In genomic region chr11:131186629-131187075, GRCh38 we compare ENCODE assay signal across 8 cellular contexts.
DNase-seq lines count a peak whose midpoint lies in the region; ATAC-seq and TF ChIP-seq lines count a peak whose summit lies in the region.

No MANE protein-coding gene starts in this region.

- no peak for TF ChIP-seq EP300 in gastroesophageal sphincter (IDR thresholded peaks at IDR 0.05)

- H3K4me2 ChIP-seq in BLaER1 treated with 17β-estradiol and CSF1 and Interleukin-3, amounts not matched to agents 10 nM and 100 nM: peak overlapping the region in 6 of 11 experiments; percentile 9 to 76 (median 54); a peak in 9 of 22 replicates

- no peak overlapping the region for H3K4me3 ChIP-seq in BLaER1 treated with 17β-estradiol and CSF1 and Interleukin-3, amounts not matched to agents 10 nM and 100 nM
- no peak overlapping the region for H3K4me3 ChIP-seq in gastroesophageal sphincter
- no peak overlapping the region for H3K4me3 ChIP-seq in BE2C (ENCODE audit: low read depth, low read length)

- 41 to 42% methylated on average over 3 to 8 of the region's 10 CpGs for WGBS in gastroesophageal sphincter (ENCODE audit: low coverage in 1 of 2), 2 donors

- H3K9ac ChIP-seq in BLaER1 treated with 17β-estradiol and CSF1 and Interleukin-3, amounts not matched to agents 10 nM and 100 nM: peak overlapping the region in 1 of 11 experiments; percentile 4; a peak in 1 of 22 replicates

- no peaks in the 10 kb centered on the region for H3K36me3 ChIP-seq in BLaER1 treated with 17β-estradiol and CSF1 and Interleukin-3, amounts not matched to agents 10 nM and 100 nM
- H3K36me3 ChIP-seq in gastroesophageal sphincter: no peaks in the 10 kb centered on the region
- no peaks in the 10 kb centered on the region for H3K36me3 ChIP-seq in BE2C

- peak; percentile 20 for DNase-seq in OCI-M1 (lab: John Stamatoyannopoulos, UW)
- DNase-seq in LoVo (ENCODE audit: low spot score): no peak
- no peak for DNase-seq in BE2C
- DNase-seq in erythroblast (lab: John Stamatoyannopoulos, UW): no peak

- TF ChIP-seq POLR2A in gastroesophageal sphincter (IDR thresholded peaks at IDR 0.05): no peak
- no peak for TF ChIP-seq POLR2A in erythroblast (IDR thresholded peaks at IDR 0.05; ENCODE audit: low read length)

- no peaks in the 10 kb centered on the region for H4K20me1 ChIP-seq in BLaER1 treated with 17β-estradiol and CSF1 and Interleukin-3, amounts not matched to agents 10 nM and 100 nM

- ATAC-seq in GM18909 (IDR thresholded peaks at IDR 0.05; ENCODE audit: poor library complexity, unreplicated experiment) (peak; percentile 94), HG02870 (IDR thresholded peaks at IDR 0.05; ENCODE audit: unreplicated experiment) (peak; percentile 94), gastroesophageal sphincter (no peak)

- H3K4me1 ChIP-seq in BLaER1 treated with 17β-estradiol and CSF1 and Interleukin-3, amounts not matched to agents 10 nM and 100 nM: peaks cover 0 to 28% (median 7%) of the 10 kb centered on the region in 10 experiments; a peak in 9 of 20 replicates
- H3K4me1 ChIP-seq in gastroesophageal sphincter: no peaks in the 10 kb centered on the region
- H3K4me1 ChIP-seq in BE2C: no peaks in the 10 kb centered on the region

- H3K27ac ChIP-seq in BLaER1 treated with 17β-estradiol and CSF1 and Interleukin-3, amounts not matched to agents 10 nM and 100 nM: peak overlapping the region in 2 of 11 experiments; percentile 37 to 57; a peak in 3 of 22 replicates
- H3K27ac ChIP-seq in gastroesophageal sphincter: no peak overlapping the region

- no peaks in the 10 kb centered on the region for H3K9me3 ChIP-seq in BLaER1 treated with 17β-estradiol and CSF1 and Interleukin-3, amounts not matched to agents 10 nM and 100 nM (replicated peaks in 1 of 11)
- H3K9me3 ChIP-seq in gastroesophageal sphincter: no peaks in the 10 kb centered on the region
- H3K9me3 ChIP-seq in BE2C: no peaks in the 10 kb centered on the region

- no peaks in the 10 kb centered on the region for H3K27me3 ChIP-seq in BLaER1 treated with 17β-estradiol and CSF1 and Interleukin-3, amounts not matched to agents 10 nM and 100 nM
- no peaks in the 10 kb centered on the region for H3K27me3 ChIP-seq in gastroesophageal sphincter
- H3K27me3 ChIP-seq in BE2C: no peaks in the 10 kb centered on the region

- TF ChIP-seq CTCF in gastroesophageal sphincter (IDR thresholded peaks at IDR 0.05) (no peak), BE2C (IDR thresholded peaks at IDR 0.05; ENCODE audit: low read depth, low read length) (no peak)
